ENCODE assay signal across 19 cellular contexts in genomic region chr18:55821219-55821618, GRCh38.
DNase-seq lines count a peak whose midpoint lies in the region; ATAC-seq, FAIRE-seq and TF ChIP-seq lines count a peak whose summit lies in the region.
"Had no signal": no experiment of that assay in that cellular context is flagged by ENCODE, and none has a peak within 500 bp of the region (broad histone marks: within the 10 kb centered on the region; RNA-seq: fewer than 3 reads in every experiment).

No MANE protein-coding gene starts in this region.

- no peaks in the 10 kb centered on the region for H3K36me3 Mint-ChIP-seq in T-helper 17 cell (ENCODE audit: low read depth)

- no peak for TF ChIP-seq POLR2A in A549 (IDR thresholded peaks at IDR 0.05; ENCODE audit: low read length)

- POLR2A ChIA-PET in A549 (lab: Yijun Ruan, JAX) = no interaction called here

- TF ChIP-seq EP300 in A549 (IDR thresholded peaks at IDR 0.05) = no peak

- WGBS in A549 (ENCODE audit: missing lambda C conversion rate) = 36% methylated on average over 2 of the region's 2 CpGs

- ATAC-seq in A549 (no peak), GM19328 (IDR thresholded peaks at IDR 0.05; ENCODE audit: unreplicated experiment) (no peak), T-helper 17 cell (no peak)

- CTCF ChIA-PET in A549 (lab: Yijun Ruan, JAX) = interaction anchor here (1.1 kb wide), 1 partner anchor 39 kb away, joined by 3 read pairs; no protein-coding TSS in a partner anchor

- peak overlapping the region in 1 of 2 experiments; percentile 46; a peak in 2 of 6 replicates for H3K27ac ChIP-seq in A549
- H3K27ac ChIP-seq: vagina had no signal

- no peaks in the 10 kb centered on the region for H3K9me3 ChIP-seq in A549
- no peaks in the 10 kb centered on the region for H3K9me3 ChIP-seq in T-helper 17 cell (ENCODE audit: control insufficient read depth, low read length, poor library complexity, severe bottlenecking)

- no peak for TF ChIP-seq RAD21 in A549 (conservative IDR thresholded peaks at IDR 0.05 in 1 of 2, IDR thresholded peaks at IDR 0.05 in 1 of 2)

- DNase-seq in A549 (ENCODE audit: low read depth in 1 of 2, low spot score in 1 of 2) (no peak), LHCN-M2 (ENCODE audit: low read depth) (peak; percentile 55), choroid plexus epithelial cell (ENCODE audit: low read depth) (peak; percentile 43), kidney glomerular epithelial cell (lab: John Stamatoyannopoulos, UW) (peak; percentile 80), ecto neural progenitor cell (ENCODE audit: low spot score) (no peak), HPDE6-E6E7 (ENCODE audit: extremely low spot score) (no peak), T-helper 17 cell (no peak)
- DNase-seq: activated naive CD4-positive, alpha-beta T cell treated with Interleukin-2 at 50 U/mL for 16 hours; caudate nucleus; COR-L47; H9; KG1; NCI-H1436; NCI-H524; stimulated activated naive CD4-positive, alpha-beta T cell; T-helper 1 cell had no signal

- no peaks in the 10 kb centered on the region for H3K27me3 Mint-ChIP-seq in T-helper 17 cell

- H3K4me2 ChIP-seq in A549 = peak overlapping the region; percentile 33; the same call in 1 of the 3 replicates

- TF ChIP-seq CTCF in A549 (IDR thresholded peaks at IDR 0.05) (no peak), choroid plexus epithelial cell (conservative IDR thresholded peaks at IDR 0.05; ENCODE audit: low read depth, low read length) (no peak)

- H3K4me1 Mint-ChIP-seq in T-helper 17 cell = no peaks in the 10 kb centered on the region
- H3K4me1 Mint-ChIP-seq: H9 had no signal

- no peak overlapping the region for H3K4me3 ChIP-seq in A549
- no peak overlapping the region for H3K4me3 ChIP-seq in choroid plexus epithelial cell (ENCODE audit: low read depth, low read length)
- H3K4me3 ChIP-seq: vagina had no signal

- H3K27ac Mint-ChIP-seq in T-helper 17 cell = no peak overlapping the region

- H3K4me1 ChIP-seq in A549 = peaks cover 7% of the 10 kb centered on the region; the same call in 2 of the 3 replicates
- H3K4me1 ChIP-seq: vagina had no signal

- FAIRE-seq in A549 (lab: Jason Lieb, UNC) = no peak

- H3K4me3 Mint-ChIP-seq in T-helper 17 cell = no peak overlapping the region
- H3K4me3 Mint-ChIP-seq: H9, neural crest cell had no signal

TF ChIP-seq in A549, 52 proteins besides CTCF, POLR2A, EP300 and RAD21:
- TF ChIP-seq TP53 (CRISPR knock-in tag; IDR thresholded peaks at IDR 0.05) (no peak), ZNF302 (CRISPR knock-in tag; IDR thresholded peaks at IDR 0.05) (no peak), NR3C1 (IDR thresholded peaks at IDR 0.05) (no peak), JUNB (IDR thresholded peaks at IDR 0.05) (no peak), RNF2 (IDR thresholded peaks at IDR 0.05; ENCODE audit: borderline replicate concordance, low read depth) (no peak), RFX5 (IDR thresholded peaks at IDR 0.05) (no peak), FOSB (CRISPR knock-in tag; IDR thresholded peaks at IDR 0.05) (no peak), NFE2L2 (conservative IDR thresholded peaks at IDR 0.05; ENCODE audit: low read length) (no peak), MYC (IDR thresholded peaks at IDR 0.05; ENCODE audit: borderline replicate concordance, low read length) (no peak), HOXB13 (CRISPR knock-in tag; IDR thresholded peaks at IDR 0.05; ENCODE audit: low read depth) (no peak), REST (IDR thresholded peaks at IDR 0.05) (no peak)
- TF ChIP-seq, protein P1, sequence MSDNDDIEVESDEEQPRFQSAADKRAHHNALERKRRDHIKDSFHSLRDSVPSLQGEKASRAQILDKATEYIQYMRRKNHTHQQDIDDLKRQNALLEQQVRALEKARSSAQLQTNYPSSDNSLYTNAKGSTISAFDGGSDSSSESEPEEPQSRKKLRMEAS (IDR thresholded peaks at IDR 0.05) = no peak
- TF ChIP-seq, protein P2, sequence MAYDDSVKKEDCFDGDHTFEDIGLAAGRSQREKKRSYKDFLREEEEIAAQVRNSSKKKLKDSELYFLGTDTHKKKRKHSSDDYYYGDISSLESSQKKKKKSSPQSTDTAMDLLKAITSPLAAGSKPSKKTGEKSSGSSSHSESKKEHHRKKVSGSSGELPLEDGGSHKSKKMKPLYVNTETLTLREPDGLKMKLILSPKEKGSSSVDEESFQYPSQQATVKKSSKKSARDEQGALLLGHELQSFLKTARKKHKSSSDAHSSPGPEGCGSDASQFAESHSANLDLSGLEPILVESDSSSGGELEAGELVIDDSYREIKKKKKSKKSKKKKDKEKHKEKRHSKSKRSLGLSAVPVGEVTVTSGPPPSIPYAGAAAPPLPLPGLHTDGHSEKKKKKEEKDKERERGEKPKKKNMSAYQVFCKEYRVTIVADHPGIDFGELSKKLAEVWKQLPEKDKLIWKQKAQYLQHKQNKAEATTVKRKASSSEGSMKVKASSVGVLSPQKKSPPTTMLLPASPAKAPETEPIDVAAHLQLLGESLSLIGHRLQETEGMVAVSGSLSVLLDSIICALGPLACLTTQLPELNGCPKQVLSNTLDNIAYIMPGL (CRISPR knock-in tag; IDR thresholded peaks at IDR 0.05; ENCODE audit: borderline replicate concordance) = no peak
- TF ChIP-seq, protein P3, sequence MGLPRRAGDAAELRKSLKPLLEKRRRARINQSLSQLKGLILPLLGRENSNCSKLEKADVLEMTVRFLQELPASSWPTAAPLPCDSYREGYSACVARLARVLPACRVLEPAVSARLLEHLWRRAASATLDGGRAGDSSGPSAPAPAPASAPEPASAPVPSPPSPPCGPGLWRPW (IDR thresholded peaks at IDR 0.05) = no peak

Comparison
In these comparisons a context has a peak if more than half of its experiments do, and no peak if none do; other contexts are left out.
1. DNase-seq: peak in LHCN-M2 (single experiment), choroid plexus epithelial cell (single experiment) and kidney glomerular epithelial cell (single experiment); none in A549 (0 of 2), ecto neural progenitor cell (single experiment), HPDE6-E6E7 (single experiment) and T-helper 17 cell (0 of 3).